In genomic region chr17:7023576-7024401, GRCh38 we compare ENCODE assay signal across 8 cellular contexts. TPM values are rescaled to one million over a fixed set of nuclear protein-coding genes. Genes with fewer than 3 reads are reported as not detected.
A peak's percentile ranks its signal among the peaks of the same experiment; 100 is the strongest.
DNase-seq lines count a peak whose midpoint lies in the region; ATAC-seq and TF ChIP-seq lines count a peak whose summit lies in the region.

No MANE protein-coding gene starts in this region.

- peak; percentile 83 for DNase-seq in AG08395 (ENCODE audit: low spot score)
- peak; percentile 91 to 95 (median 93) for DNase-seq in T-helper 2 cell
- DNase-seq in amniotic epithelial cell (ENCODE audit: low read depth): peak; percentile 89
- peak; percentile 94 for DNase-seq in left ventricle myocardium superior
- peak; percentile 98 for DNase-seq in posterior vena cava (ENCODE audit: low spot score)
- DNase-seq in thyroid gland: peak; percentile 80 to 83

- H3K4me3 ChIP-seq in thyroid gland (replicated peaks in 1 of 3): peak overlapping the region in 1 of 3 donors; percentile 8

- H3K4me1 ChIP-seq in thyroid gland: peaks cover 17 to 60% of the 10 kb centered on the region in 2 donors

- H3K36me3 ChIP-seq in thyroid gland: no peaks in the 10 kb centered on the region

- intact Hi-C loops in left ventricle myocardium superior (cut with micrococcal nuclease): no loop called here
- intact Hi-C loops in posterior vena cava (cut with DNase I): no loop called here
- intact Hi-C loops in thyroid gland (cut with DNase I): no loop called here

- peak overlapping the region; percentile 65 to 84 (median 75) for H3K27ac ChIP-seq in thyroid gland

- no peaks in the 10 kb centered on the region for H3K9me3 ChIP-seq in thyroid gland

- ATAC-seq in HG02571 (IDR thresholded peaks at IDR 0.05; ENCODE audit: unreplicated experiment) (peak; percentile 39), left ventricle myocardium superior (peak; percentile 56), GM21367 (IDR thresholded peaks at IDR 0.05; ENCODE audit: unreplicated experiment) (no peak)

- 32 to 49% methylated on average over 23 to 33 of the region's 51 CpGs for WGBS in thyroid gland, 2 donors

- TF ChIP-seq POLR2A in thyroid gland (IDR thresholded peaks at IDR 0.05): peak in 1 of 2 donors; percentile 68

- TF ChIP-seq CTCF in thyroid gland (IDR thresholded peaks at IDR 0.05): no peak

- no peaks in the 10 kb centered on the region for H3K27me3 ChIP-seq in thyroid gland

RNA-seq across cellular contexts. Expression of gene BCL6B, which starts 0.9 kb away (rescaled TPM):
- total RNA-seq in left ventricle myocardium superior: 13.1 TPM
- 10 to 100 TPM; 21.2 to 29.7 TPM for total RNA-seq in posterior vena cava
- total RNA-seq in thyroid gland: 10 to 100 TPM in 2 of 4 donors, 1 to 10 TPM in 2; 3.1 to 18.9 (median 7.6) TPM

RNA-seq across cellular contexts. Expression of gene RNASEK, which starts 11.4 kb away (rescaled TPM):
- 174 TPM for total RNA-seq in left ventricle myocardium superior
- 100 to 1,000 TPM; 153 to 154 TPM for total RNA-seq in posterior vena cava
- total RNA-seq in thyroid gland: 100 to 1,000 TPM; 134 to 297 (median 200) TPM

RNA-seq across cellular contexts. Expression of gene SLC16A13, which starts 12.0 kb away (rescaled TPM):
- total RNA-seq in left ventricle myocardium superior: 1.2 TPM
- total RNA-seq in posterior vena cava: 1 to 10 TPM; 1.5 to 1.6 TPM
- total RNA-seq in thyroid gland: 1 to 10 TPM; 1.2 to 6.7 (median 4.1) TPM

RNA-seq across cellular contexts. Expression of gene SLC16A11, which starts 20.1 kb away (rescaled TPM):
- total RNA-seq in left ventricle myocardium superior (0.47 TPM), posterior vena cava (1 to 10 TPM in 1 of 2 donors, under 1 TPM in 1; 0.52 to 1.3 TPM), thyroid gland (10 to 100 TPM in 3 of 4 donors, 1 to 10 TPM in 1; 5.4 to 43.9 (median 18.8) TPM)

RNA-seq across cellular contexts. Expression of gene ALOX12, which starts 27.9 kb away (rescaled TPM):
- total RNA-seq in left ventricle myocardium superior (not detected), posterior vena cava (under 1 TPM in 1 of 2 donors, not detected in 1; 0.14 TPM), thyroid gland (not detected)
